Comparison of ENCODE assay signal across 15 cellular contexts in genomic region chr7:106957766-106958165, GRCh38.
DNase-seq lines count a peak whose midpoint lies in the region; ATAC-seq and TF ChIP-seq lines count a peak whose summit lies in the region.
"Had no signal": no experiment of that assay in that cellular context is flagged by ENCODE, and none has a peak within 500 bp of the region (broad histone marks: within the 10 kb centered on the region; RNA-seq: fewer than 3 reads in every experiment).

No MANE protein-coding gene starts in this region.

- H3K36me3 ChIP-seq in cardiac muscle cell (no peaks in the 10 kb centered on the region), upper lobe of right lung (no peaks in the 10 kb centered on the region)
- H3K36me3 ChIP-seq: esophagus muscularis mucosa, tibial nerve had no signal

- peaks cover 7% of the 10 kb centered on the region for H3K27me3 Mint-ChIP-seq in type B pancreatic cell
- H3K27me3 Mint-ChIP-seq: T-cell had no signal

- TF ChIP-seq CTCF in cardiac muscle cell (IDR thresholded peaks at IDR 0.05; ENCODE audit: low read depth, low read length) (no peak), upper lobe of right lung (IDR thresholded peaks at IDR 0.05) (no peak), type B pancreatic cell (conservative IDR thresholded peaks at IDR 0.05) (no peak)

- ATAC-seq in upper lobe of right lung, result peak; percentile 83
- ATAC-seq: T-cell had no signal

- H3K27ac ChIP-seq in cardiac muscle cell (peak overlapping the region; percentile 25), epithelial cell of prostate (no peak overlapping the region), upper lobe of right lung (no peak overlapping the region)
- H3K27ac ChIP-seq: esophagus muscularis mucosa, tibial nerve had no signal

- H3K4me3 ChIP-seq in cardiac muscle cell (no peak overlapping the region), upper lobe of right lung (no peak overlapping the region)
- H3K4me3 ChIP-seq: esophagus muscularis mucosa, tibial nerve had no signal

- H3K4me3 Mint-ChIP-seq in type B pancreatic cell, result no peak overlapping the region
- H3K4me3 Mint-ChIP-seq: IgD-negative memory B cell, T-cell had no signal

- H3K4me1 Mint-ChIP-seq in type B pancreatic cell (ENCODE audit: unreplicated experiment), result no peaks in the 10 kb centered on the region
- H3K4me1 Mint-ChIP-seq: T-cell had no signal

- H3K4me1 ChIP-seq in cardiac muscle cell (ENCODE audit: low read depth) (peaks cover under 1% of the 10 kb centered on the region), upper lobe of right lung (no peaks in the 10 kb centered on the region)
- H3K4me1 ChIP-seq: tibial nerve had no signal

- H3K9me3 ChIP-seq in cardiac muscle cell (ENCODE audit: low read depth) (no peaks in the 10 kb centered on the region), upper lobe of right lung (no peaks in the 10 kb centered on the region)
- H3K9me3 ChIP-seq: esophagus muscularis mucosa, tibial nerve had no signal

- intact Hi-C loops in cardiac septum (cut with DNase I), result no loop called here
- intact Hi-C loops in upper lobe of right lung (cut with DNase I), result no loop called here

- H3K27ac Mint-ChIP-seq in type B pancreatic cell, result no peak overlapping the region
- H3K27ac Mint-ChIP-seq: IgD-negative memory B cell, T-cell had no signal

- H3K27me3 ChIP-seq in cardiac muscle cell (no peaks in the 10 kb centered on the region), upper lobe of right lung (no peaks in the 10 kb centered on the region)
- H3K27me3 ChIP-seq: esophagus muscularis mucosa, tibial nerve had no signal

- H3K36me3 Mint-ChIP-seq in type B pancreatic cell, result no peaks in the 10 kb centered on the region
- H3K36me3 Mint-ChIP-seq: T-cell had no signal

- no peak for DNase-seq in cardiac muscle cell (ENCODE audit: low read depth in 1 of 2, low spot score in 1 of 2)
- no peak for DNase-seq in cardiac septum (ENCODE audit: low spot score)
- DNase-seq in RPMI7951 (ENCODE audit: low read depth), result peak; percentile 33
- DNase-seq in epithelial cell of prostate (ENCODE audit: low read depth, low spot score), result peak; percentile 33
- DNase-seq in upper lobe of right lung, result no peak
- no peak for DNase-seq in type B pancreatic cell (ENCODE audit: extremely low spot score, unreplicated experiment)
- no peak for DNase-seq in NCI-H2081 (lab: John Stamatoyannopoulos, UW)
- DNase-seq in activated naive CD4-positive, alpha-beta T cell treated with anti-CD3 and anti-CD28 coated beads, Interleukin-2, amount 50 U/mL, for 16 hours, result no peak
- DNase-seq: Calu3, NCI-H187, nucleus accumbens had no signal

- no peaks in the 10 kb centered on the region for H3K9me3 Mint-ChIP-seq in type B pancreatic cell
- H3K9me3 Mint-ChIP-seq: T-cell had no signal

Comparison
In these comparisons a context has a peak if more than half of its experiments do, and no peak if none do; other contexts are left out.
1. DNase-seq: peak in RPMI7951 (single experiment) and epithelial cell of prostate (single experiment); none in cardiac muscle cell (0 of 2), cardiac septum (single experiment), upper lobe of right lung (single experiment), type B pancreatic cell (single experiment), NCI-H2081 (0 of 2) and activated naive CD4-positive, alpha-beta T cell treated with anti-CD3 and anti-CD28 coated beads, Interleukin-2, amount 50 U/mL, for 16 hours (single experiment).